Comparison of ENCODE assay signal across 8 cellular contexts in genomic region chrX:387729-388128, GRCh38. TPM values are rescaled to one million over a fixed set of nuclear protein-coding genes. Genes with fewer than 3 reads are reported as not detected.
DNase-seq lines count a peak whose midpoint lies in the region; FAIRE-seq and TF ChIP-seq lines count a peak whose summit lies in the region.

No MANE protein-coding gene starts in this region.

- no peak for TF ChIP-seq CTCF in fibroblast of lung (conservative IDR thresholded peaks at IDR 0.05 in 1 of 2, IDR thresholded peaks at IDR 0.05 in 1 of 2; ENCODE audit: low read depth in 1 of 2, low read length in 2 of 2)

- H3K4ac ChIP-seq in trophoblast cell (ENCODE audit: low read depth, low read length), result no peak overlapping the region

- no peaks in the 10 kb centered on the region for H3K9me3 ChIP-seq in ES-I3 (ENCODE audit: control insufficient read depth, insufficient read depth, low read length)
- no peaks in the 10 kb centered on the region for H3K9me3 ChIP-seq in SJSA1 (replicated peaks)
- no peaks in the 10 kb centered on the region for H3K9me3 ChIP-seq in fibroblast of lung (ENCODE audit: control insufficient read depth, insufficient read depth, low read depth, low read length)
- no peaks in the 10 kb centered on the region for H3K9me3 ChIP-seq in trophoblast cell (ENCODE audit: insufficient read depth, low read depth, low read length)

- no peak overlapping the region for H3K14ac ChIP-seq in trophoblast cell (ENCODE audit: low read length)

- no peaks in the 10 kb centered on the region for H4K20me1 ChIP-seq in fibroblast of lung (ENCODE audit: control insufficient read depth, extremely low read depth, insufficient read depth, low read length)

- FAIRE-seq in frontal cortex (lab: Jason Lieb, UNC), result no peak

- DNase-seq in SJSA1 (ENCODE audit: low read depth in 1 of 2, low spot score in 2 of 2) (no peak), fibroblast of lung (ENCODE audit: low read depth in 2 of 2) (no peak), trophoblast cell (no peak), frontal cortex (ENCODE audit: low spot score in 2 of 2) (no peak), NCI-H748 treated with DMSO at 0.1 percent for 48 hours (lab: John Stamatoyannopoulos, UW) (no peak), HK-2 (ENCODE audit: unreplicated experiment) (no peak)
- DNase-seq in activated effector memory CD4-positive, alpha-beta T cell treated with anti-CD3 and anti-CD28 coated beads, Interleukin-2, amount 50 U/mL, for 16 hours, result no peak

- H3K79me1 ChIP-seq in trophoblast cell (ENCODE audit: low read length), result peaks cover 7% of the 10 kb centered on the region

- H3K18ac ChIP-seq in trophoblast cell (ENCODE audit: low read length), result no peak overlapping the region

- peak overlapping the region; percentile 100 for H3K9ac ChIP-seq in ES-I3 (ENCODE audit: low read depth, low read length)
- no peak overlapping the region for H3K9ac ChIP-seq in fibroblast of lung (ENCODE audit: insufficient read depth, low read length)
- no peak overlapping the region for H3K9ac ChIP-seq in trophoblast cell (ENCODE audit: low read length)

- peak overlapping the region; percentile 44 for H4K12ac ChIP-seq in trophoblast cell (ENCODE audit: low read depth, low read length)

- peak overlapping the region; percentile 53 for H2AK5ac ChIP-seq in trophoblast cell (ENCODE audit: low read length)

- peak overlapping the region; percentile 82 for H4K8ac ChIP-seq in trophoblast cell (ENCODE audit: low read depth, low read length)

- H3K27me3 ChIP-seq in SJSA1 (replicated peaks) (no peaks in the 10 kb centered on the region), fibroblast of lung (ENCODE audit: control insufficient read depth, insufficient read depth, low read length) (no peaks in the 10 kb centered on the region), trophoblast cell (ENCODE audit: insufficient read depth, low read length) (no peaks in the 10 kb centered on the region)

- H3K23ac ChIP-seq in trophoblast cell (ENCODE audit: low read length), result no peak overlapping the region

- no peak overlapping the region for H3K27ac ChIP-seq in SJSA1
- no peak overlapping the region for H3K27ac ChIP-seq in fibroblast of lung (ENCODE audit: insufficient read depth, low read length)
- no peak overlapping the region for H3K27ac ChIP-seq in trophoblast cell (ENCODE audit: low read depth, low read length)

- WGBS in trophoblast cell (ENCODE audit: extremely low coverage, insufficient coverage, insufficient read length), result no CpG with 5 or more reads among the region's 14 CpGs

- H2BK120ac ChIP-seq in trophoblast cell (ENCODE audit: insufficient read depth, low read length, poor library complexity), result no peak overlapping the region

- H4K91ac ChIP-seq in trophoblast cell (ENCODE audit: low read depth, low read length), result no peak overlapping the region

- H3K4me2 ChIP-seq in fibroblast of lung (ENCODE audit: extremely low read depth, insufficient read depth, low read length) (peak overlapping the region; percentile 67), trophoblast cell (ENCODE audit: low read length) (peak overlapping the region; percentile 72)

- H3K36me3 ChIP-seq in ES-I3 (ENCODE audit: insufficient read depth, low read length) (no peaks in the 10 kb centered on the region), SJSA1 (peaks cover 7% of the 10 kb centered on the region), fibroblast of lung (ENCODE audit: control insufficient read depth, insufficient read depth, low read length) (no peaks in the 10 kb centered on the region), trophoblast cell (ENCODE audit: control insufficient read depth in 1 of 2, insufficient read depth in 2 of 2, low read length in 2 of 2) (peaks cover 3 to 4% of the 10 kb centered on the region in 2 experiments)

- no peak overlapping the region for H2BK12ac ChIP-seq in trophoblast cell (ENCODE audit: low read length)

- H2BK5ac ChIP-seq in trophoblast cell (ENCODE audit: low read depth, low read length, poor library complexity), result no peak overlapping the region

- H2AFZ ChIP-seq in fibroblast of lung (ENCODE audit: low read length), result peak overlapping the region; percentile 66
- no peak overlapping the region for H2AFZ ChIP-seq in trophoblast cell (ENCODE audit: insufficient read depth, low read length, poor library complexity)

- no peaks in the 10 kb centered on the region for H3K79me2 ChIP-seq in fibroblast of lung (ENCODE audit: control insufficient read depth, insufficient read depth, low read length)
- H3K79me2 ChIP-seq in trophoblast cell (ENCODE audit: control insufficient read depth, insufficient read depth, low read length, poor library complexity), result peaks cover 6% of the 10 kb centered on the region

- H3K4me3 ChIP-seq in SJSA1 (peak overlapping the region; percentile 90), fibroblast of lung (replicated peaks in 1 of 4; ENCODE audit: control extremely low read depth in 1 of 4, insufficient read depth in 1 of 4, low read depth in 3 of 4, low read length in 4 of 4) (peak overlapping the region; percentile 55 to 94 (median 78)), trophoblast cell (ENCODE audit: low read depth, low read length) (no peak overlapping the region)

- H3K4me1 ChIP-seq in ES-I3 (ENCODE audit: insufficient read depth, low read length) (no peaks in the 10 kb centered on the region), SJSA1 (replicated peaks) (peaks cover 7% of the 10 kb centered on the region; the same call in 1 of the 2 replicates), fibroblast of lung (ENCODE audit: control insufficient read depth, extremely low read depth, insufficient read depth, low read length) (no peaks in the 10 kb centered on the region), trophoblast cell (ENCODE audit: control insufficient read depth in 1 of 2, insufficient read depth in 2 of 2, low read length in 2 of 2) (no peaks in the 10 kb centered on the region)

RNA-seq across cellular contexts. Expression of gene PPP2R3B, which starts 1.0 kb away (rescaled TPM):
- 23.8 and 28.3 TPM in 2 replicates for total RNA-seq in SJSA1 (2014; rRNA removed; shearing (Covaris generic))
- total RNA-seq in fibroblast of lung (14.4 and 14.7 TPM in 2 replicates), frontal cortex (17.1 TPM)
- polyA plus RNA-seq in fibroblast of lung, result 3.2 and 6.3 TPM in 2 replicates
- 4.3 and 9.2 TPM in 2 replicates for polyA plus RNA-seq in fibroblast of lung (2012)
- 20.1 and 24.1 TPM in 2 replicates for polyA minus RNA-seq in fibroblast of lung (ENCODE audit: low replicate concordance)
- 29.5 and 31.3 TPM in 2 replicates for polyA plus RNA-seq in trophoblast cell (2013)
